Comparison of ENCODE assay signal across 15 cellular contexts in genomic region chr18:2963048-2963447, GRCh38. TPM values are rescaled to one million over a fixed set of nuclear protein-coding genes. Genes with fewer than 3 reads are reported as not detected.
A peak's percentile ranks its signal among the peaks of the same experiment; 100 is the strongest.
DNase-seq lines count a peak whose midpoint lies in the region; ATAC-seq, FAIRE-seq and TF ChIP-seq lines count a peak whose summit lies in the region.
"Had no signal": no experiment of that assay in that cellular context is flagged by ENCODE, and none has a peak within 500 bp of the region (broad histone marks: within the 10 kb centered on the region; RNA-seq: fewer than 3 reads in every experiment).

No MANE protein-coding gene starts in this region.

- no peaks in the 10 kb centered on the region for H3K27me3 ChIP-seq in astrocyte (ENCODE audit: insufficient read depth, low read length)
- H3K27me3 ChIP-seq: body of pancreas, ovary, upper lobe of right lung had no signal

- H3K9ac ChIP-seq in astrocyte (ENCODE audit: low read length) = no peak overlapping the region

- H3K4me2 ChIP-seq in astrocyte (ENCODE audit: low read length) = no peak overlapping the region

- H3K9me3 Mint-ChIP-seq in T-helper 2 cell treated with Interferon-gamma antibody and Interleukin-4, amounts not matched to agents 5 μg/mL and 100 μg/mL, for 36 hours = no peaks in the 10 kb centered on the region
- no peaks in the 10 kb centered on the region for H3K9me3 Mint-ChIP-seq in astrocyte (ENCODE audit: unreplicated experiment)
- no peaks in the 10 kb centered on the region for H3K9me3 Mint-ChIP-seq in stimulated activated memory B cell treated with anti-CD40 and anti-IgM and Interleukin-4, amounts not matched to agents 10 μg/mL and 1 μg/mL and 100 μg/mL, for 72 hours

- peak; percentile 41 for FAIRE-seq in astrocyte (lab: Jason Lieb, UNC)
- FAIRE-seq: A204.1, H1 had no signal

- peaks cover 29% of the 10 kb centered on the region for H4K20me1 ChIP-seq in astrocyte (ENCODE audit: insufficient read depth, low read length)

- H3K27me3 Mint-ChIP-seq in T-helper 2 cell treated with Interferon-gamma antibody and Interleukin-4, amounts not matched to agents 5 μg/mL and 100 μg/mL, for 36 hours (ENCODE audit: low read depth) = no peaks in the 10 kb centered on the region
- no peaks in the 10 kb centered on the region for H3K27me3 Mint-ChIP-seq in astrocyte (ENCODE audit: low read depth, unreplicated experiment)
- H3K27me3 Mint-ChIP-seq in stimulated activated memory B cell treated with anti-CD40 and anti-IgM and Interleukin-4, amounts not matched to agents 10 μg/mL and 1 μg/mL and 100 μg/mL, for 72 hours = no peaks in the 10 kb centered on the region

- ATAC-seq in stimulated activated memory B cell treated with anti-CD40 and anti-IgM and Interleukin-4, amounts not matched to agents 10 μg/mL and 1 μg/mL and 100 μg/mL, for 72 hours = no peak
- no peak for ATAC-seq in GM21723 (IDR thresholded peaks at IDR 0.05; ENCODE audit: unreplicated experiment)
- ATAC-seq: body of pancreas, upper lobe of right lung had no signal

- POLR2A ChIA-PET in HEK293T (lab: Yijun Ruan, JAX) = no interaction called here

- peaks cover 79% of the 10 kb centered on the region for H3K4me1 Mint-ChIP-seq in T-helper 2 cell treated with Interferon-gamma antibody and Interleukin-4, amounts not matched to agents 5 μg/mL and 100 μg/mL, for 36 hours (ENCODE audit: low read depth)
- H3K4me1 Mint-ChIP-seq in astrocyte (ENCODE audit: low read depth, unreplicated experiment) = peaks cover 26% of the 10 kb centered on the region
- peaks cover 82% of the 10 kb centered on the region for H3K4me1 Mint-ChIP-seq in stimulated activated memory B cell treated with anti-CD40 and anti-IgM and Interleukin-4, amounts not matched to agents 10 μg/mL and 1 μg/mL and 100 μg/mL, for 72 hours

- no peaks in the 10 kb centered on the region for H3K9me3 ChIP-seq in astrocyte (ENCODE audit: insufficient read depth, low read depth, low read length)
- H3K9me3 ChIP-seq: body of pancreas, ovary, upper lobe of right lung had no signal

- H3K4me3 ChIP-seq in astrocyte (ENCODE audit: insufficient read depth, low read depth, low read length) = no peak overlapping the region
- H3K4me3 ChIP-seq: body of pancreas, ovary, upper lobe of right lung had no signal

- no peaks in the 10 kb centered on the region for H3K4me1 ChIP-seq in astrocyte (ENCODE audit: insufficient read depth, low read length)

- TF ChIP-seq CTCF in astrocyte (IDR thresholded peaks at IDR 0.05; ENCODE audit: insufficient read depth, low read depth, low read length) = no peak

- peak overlapping the region; percentile 83 for H3K4me3 Mint-ChIP-seq in T-helper 2 cell treated with Interferon-gamma antibody and Interleukin-4, amounts not matched to agents 5 μg/mL and 100 μg/mL, for 36 hours
- no peak overlapping the region for H3K4me3 Mint-ChIP-seq in astrocyte (ENCODE audit: unreplicated experiment)
- peak overlapping the region; percentile 31 for H3K4me3 Mint-ChIP-seq in stimulated activated memory B cell treated with anti-CD40 and anti-IgM and Interleukin-4, amounts not matched to agents 10 μg/mL and 1 μg/mL and 100 μg/mL, for 72 hours

- DNase-seq in activated CD4-positive, alpha-beta T cell treated with anti-CD3 and anti-CD28 coated beads for 4 hours = peak; percentile 43 to 49
- DNase-seq in activated CD4-positive, alpha-beta T cell treated with anti-CD3 and anti-CD28 coated beads, Interleukin-2, amount 50 U/mL, for 48 hours = no peak
- DNase-seq in T-helper 2 cell treated with Interferon-gamma antibody and Interleukin-4, amounts not matched to agents 5 μg/mL and 100 μg/mL, for 36 hours (ENCODE audit: low spot score) = peak; percentile 49
- no peak for DNase-seq in astrocyte (ENCODE audit: low read depth)
- DNase-seq in HEK293T (ENCODE audit: extremely low spot score) = no peak
- DNase-seq in GF-D8 (lab: John Stamatoyannopoulos, UW) = no peak
- DNase-seq: body of pancreas, KBM-7, NCI-H2171 treated with DMSO at 0.1 percent for 48 hours, ovary, upper lobe of right lung had no signal

- H3K27ac Mint-ChIP-seq in T-helper 2 cell treated with Interferon-gamma antibody and Interleukin-4, amounts not matched to agents 5 μg/mL and 100 μg/mL, for 36 hours = peak overlapping the region; percentile 95
- no peak overlapping the region for H3K27ac Mint-ChIP-seq in astrocyte (ENCODE audit: unreplicated experiment)
- peak overlapping the region; percentile 91 for H3K27ac Mint-ChIP-seq in stimulated activated memory B cell treated with anti-CD40 and anti-IgM and Interleukin-4, amounts not matched to agents 10 μg/mL and 1 μg/mL and 100 μg/mL, for 72 hours

- H2AFZ ChIP-seq in astrocyte (ENCODE audit: low read depth, low read length) = no peak overlapping the region

- peaks cover 43% of the 10 kb centered on the region for H3K36me3 Mint-ChIP-seq in T-helper 2 cell treated with Interferon-gamma antibody and Interleukin-4, amounts not matched to agents 5 μg/mL and 100 μg/mL, for 36 hours (ENCODE audit: low read depth)
- H3K36me3 Mint-ChIP-seq in astrocyte (ENCODE audit: low read depth, unreplicated experiment) = no peaks in the 10 kb centered on the region
- no peaks in the 10 kb centered on the region for H3K36me3 Mint-ChIP-seq in stimulated activated memory B cell treated with anti-CD40 and anti-IgM and Interleukin-4, amounts not matched to agents 10 μg/mL and 1 μg/mL and 100 μg/mL, for 72 hours

- CTCF ChIA-PET in HEK293T (lab: Yijun Ruan, JAX) = no interaction called here

- no peaks in the 10 kb centered on the region for H3K36me3 ChIP-seq in astrocyte (ENCODE audit: insufficient read depth, low read length)
- H3K36me3 ChIP-seq: ovary, upper lobe of right lung had no signal

- no peak overlapping the region for H3K27ac ChIP-seq in astrocyte (ENCODE audit: low read depth, low read length)
- H3K27ac ChIP-seq: body of pancreas, ovary had no signal

- peaks cover 43% of the 10 kb centered on the region for H3K79me2 ChIP-seq in astrocyte (ENCODE audit: insufficient read depth, low read length)

TF ChIP-seq in HEK293T, 16 proteins besides CTCF, POLR2A, EP300 and RAD21:
- no peak for TF ChIP-seq PKNOX1 (IDR thresholded peaks at IDR 0.05)
TF ChIP-seq in HEK293T: peak in this region for 0.

RNA-seq across cellular contexts. Expression of gene LPIN2, which starts 49.9 kb away (rescaled TPM):
- total RNA-seq in astrocyte = 14.6 and 16.5 TPM in 2 replicates

Comparison
In these comparisons a context has a peak if more than half of its experiments do, and no peak if none do; other contexts are left out.
1. DNase-seq: peak in activated CD4-positive, alpha-beta T cell treated with anti-CD3 and anti-CD28 coated beads for 4 hours (2 of 2) and T-helper 2 cell treated with Interferon-gamma antibody and Interleukin-4, amounts not matched to agents 5 μg/mL and 100 μg/mL, for 36 hours (single experiment); none in activated CD4-positive, alpha-beta T cell treated with anti-CD3 and anti-CD28 coated beads, Interleukin-2, amount 50 U/mL, for 48 hours (0 of 2), astrocyte (single experiment), HEK293T (single experiment) and GF-D8 (single experiment).